In genomic region chr19:7908742-7909461, GRCh38 we compare ENCODE assay signal across 26 cellular contexts. TPM values are rescaled to one million over a fixed set of nuclear protein-coding genes. Genes with fewer than 3 reads are reported as not detected.
DNase-seq lines count a peak whose midpoint lies in the region; ATAC-seq, FAIRE-seq and TF ChIP-seq lines count a peak whose summit lies in the region.
"Had no signal": no experiment of that assay in that cellular context is flagged by ENCODE, and none has a peak within 500 bp of the region (broad histone marks: within the 10 kb centered on the region; RNA-seq: fewer than 3 reads in every experiment).

No MANE protein-coding gene starts in this region.

- peaks cover 3 to 51% (median 10%) of the 10 kb centered on the region in 3 donors for H3K36me3 Mint-ChIP-seq in CD8-positive, alpha-beta memory T cell

- no peak for FAIRE-seq in A549 (lab: Jason Lieb, UNC)

- H3K36me3 ChIP-seq in H7 (replicated peaks; ENCODE audit: control insufficient read depth, insufficient read depth, low read length) (peaks cover 1% of the 10 kb centered on the region), right lobe of liver (peaks cover 0 to 24% (median 8%) of the 10 kb centered on the region in 4 donors)
- H3K36me3 ChIP-seq in CD8-positive, alpha-beta memory T cell (ENCODE audit: insufficient read depth, low read length): peaks cover 8% of the 10 kb centered on the region

- no peak overlapping the region for H3K27ac ChIP-seq in A549
- no peak overlapping the region for H3K27ac ChIP-seq in right lobe of liver
- H3K27ac ChIP-seq in CD8-positive, alpha-beta memory T cell (ENCODE audit: low read depth, low read length): no peak overlapping the region
- H3K27ac ChIP-seq: body of pancreas, stomach had no signal

- CTCF ChIA-PET in A549 (lab: Yijun Ruan, JAX): interaction anchor here (0.8 to 2.2 kb wide), 4 partner anchors 9 to 39 kb away, joined by 3 to 14 read pairs (median 3); no protein-coding TSS in a partner anchor
- CTCF ChIA-PET in CD8-positive, alpha-beta memory T cell (lab: Charles Lee): interaction anchor here (2.1 kb wide), 1 partner anchor 9 kb away, joined by 8 read pairs; no protein-coding TSS in a partner anchor

- intact Hi-C loops in right lobe of liver (cut with DNase I): loop anchor here (5.0 to 10.0 kb wide), 2 partner anchors 54 to 62 kb away; no protein-coding TSS in a partner anchor

- POLR2A ChIA-PET in A549 (lab: Yijun Ruan, JAX): interaction anchor here (0.8 kb wide), 1 partner anchor 12 kb away, joined by 3 read pairs; the partner anchor contains the start of gene SNAPC2
- POLR2A ChIA-PET in CD8-positive, alpha-beta memory T cell (lab: Charles Lee): interaction anchor here (0.8 to 1.2 kb wide), 3 partner anchors 9 to 12 kb away, joined by 3 read pairs; partner anchors contain the start of gene SNAPC2

- no peak for TF ChIP-seq RAD21 in A549 (conservative IDR thresholded peaks at IDR 0.05 in 1 of 2, IDR thresholded peaks at IDR 0.05 in 1 of 2)

- H3K27me3 Mint-ChIP-seq in CD8-positive, alpha-beta memory T cell: peaks cover 0 to 5% of the 10 kb centered on the region in 2 donors
- H3K27me3 Mint-ChIP-seq: activated CD8-positive, alpha-beta T cell treated with anti-CD3 and anti-CD28 coated beads for 36 hours; T-helper 17 cell had no signal

- no peak for TF ChIP-seq POLR2A in A549 (IDR thresholded peaks at IDR 0.05; ENCODE audit: low read length)
- TF ChIP-seq POLR2A in right lobe of liver (IDR thresholded peaks at IDR 0.05): no peak

- H3K4me3 Mint-ChIP-seq in CD8-positive, alpha-beta memory T cell: peak overlapping the region in 2 of 7 donors; percentile 18 to 24
- H3K4me3 Mint-ChIP-seq: activated CD8-positive, alpha-beta T cell treated with anti-CD3 and anti-CD28 coated beads for 36 hours; activated naive CD4-positive, alpha-beta T cell treated with anti-CD3 and anti-CD28 coated beads for 36 hours; H9; nephron; T-helper 17 cell had no signal

- no peak overlapping the region for H3K4me2 ChIP-seq in A549

- H3K27ac Mint-ChIP-seq in CD8-positive, alpha-beta memory T cell: peak overlapping the region in 1 of 8 donors; percentile 81
- H3K27ac Mint-ChIP-seq: activated CD8-positive, alpha-beta T cell treated with anti-CD3 and anti-CD28 coated beads for 36 hours; activated naive CD4-positive, alpha-beta T cell treated with anti-CD3 and anti-CD28 coated beads for 36 hours; H9; nephron; T-helper 17 cell had no signal

- 80% methylated on average over 2 of the region's 19 CpGs for WGBS in A549 (ENCODE audit: missing lambda C conversion rate)
- no CpG with 5 or more reads among the region's 19 CpGs for WGBS in right lobe of liver (ENCODE audit: insufficient coverage, low coverage, low lambda C conversion rate, missing lambda C conversion rate)

- no peaks in the 10 kb centered on the region for H3K9me3 Mint-ChIP-seq in CD8-positive, alpha-beta memory T cell
- H3K9me3 Mint-ChIP-seq: activated CD8-positive, alpha-beta T cell treated with anti-CD3 and anti-CD28 coated beads for 36 hours; activated naive CD4-positive, alpha-beta T cell treated with anti-CD3 and anti-CD28 coated beads for 36 hours; H9; nephron had no signal

- TF ChIP-seq CTCF in A549 (IDR thresholded peaks at IDR 0.05) (no peak), right lobe of liver (IDR thresholded peaks at IDR 0.05) (no peak)

- ATAC-seq in A549: peak; percentile 7 to 46; a peak in 3 of 6 replicates
- ATAC-seq in right lobe of liver: no peak
- ATAC-seq in GM21447 (IDR thresholded peaks at IDR 0.05; ENCODE audit: unreplicated experiment): no peak
- ATAC-seq: activated CD8-positive, alpha-beta T cell treated with anti-CD3 and anti-CD28 coated beads for 36 hours; body of pancreas; T-helper 17 cell had no signal

- H3K4me1 ChIP-seq in A549 (peaks cover 8% of the 10 kb centered on the region), right lobe of liver (peaks cover 0 to 10% (median 0%) of the 10 kb centered on the region in 4 donors)
- peaks cover 27% of the 10 kb centered on the region for H3K4me1 ChIP-seq in CD8-positive, alpha-beta memory T cell (ENCODE audit: insufficient read depth, low read length)

- H3K27me3 ChIP-seq in H7 (ENCODE audit: control insufficient read depth, insufficient read depth, low read length): no peaks in the 10 kb centered on the region
- no peaks in the 10 kb centered on the region for H3K27me3 ChIP-seq in right lobe of liver
- no peaks in the 10 kb centered on the region for H3K27me3 ChIP-seq in CD8-positive, alpha-beta memory T cell (ENCODE audit: insufficient read depth, low read length, poor library complexity, severe bottlenecking)
- H3K27me3 ChIP-seq: body of pancreas had no signal

- no peak for TF ChIP-seq EP300 in A549 (IDR thresholded peaks at IDR 0.05)

- no peak for DNase-seq in A549 (ENCODE audit: low read depth in 1 of 2, low spot score in 1 of 2)
- peak; percentile 83 for DNase-seq in H7
- peak; percentile 53 for DNase-seq in cerebellum (ENCODE audit: low spot score)
- DNase-seq in right lobe of liver: peak in 2 of 3 donors; percentile 48 to 54
- no peak for DNase-seq in NCI-H1417 (lab: John Stamatoyannopoulos, UW)
- DNase-seq in stimulated activated CD4-positive, alpha-beta T cell treated with anti-CD3 and anti-CD28 coated beads, Interleukin-1b, Interleukin-23, amount 100 ng/mL, for 48 hours: no peak
- no peak for DNase-seq in CD8-positive, alpha-beta memory T cell
- DNase-seq: activated CD4-positive, alpha-beta T cell treated with anti-CD3 and anti-CD28 coated beads for 1 hour; activated CD8-positive, alpha-beta memory T cell treated with anti-CD3 and anti-CD28 coated beads, Interleukin-2, amount 50 U/mL, for 48 hours; activated CD8-positive, alpha-beta T cell treated with anti-CD3 and anti-CD28 coated beads for 36 hours; activated naive CD4-positive, alpha-beta T cell treated with anti-CD3 and anti-CD28 coated beads for 36 hours; DMS 273 treated with DMSO at 0.1 percent for 48 hours; H9; hippocampal formation; NCI-H1092 treated with DMSO at 0.1 percent for 48 hours; NCI-H187 treated with DMSO at 0.1 percent for 48 hours; NCI-H2171; NCI-H510A; SHP77; stimulated activated CD4-positive, alpha-beta T cell treated with anti-CD3 and anti-CD28 coated beads, Interleukin-2, amount 100 ng/mL, for 48 hours; stomach; T-helper 17 cell had no signal

- H3K4me3 ChIP-seq in A549 (no peak overlapping the region), H7 (ENCODE audit: insufficient read depth, low read depth, low read length) (no peak overlapping the region), right lobe of liver (no peak overlapping the region)
- H3K4me3 ChIP-seq in CD8-positive, alpha-beta memory T cell (ENCODE audit: low read length): no peak overlapping the region
- H3K4me3 ChIP-seq: body of pancreas, stomach had no signal

- peaks cover 13 to 32% (median 16%) of the 10 kb centered on the region in 3 donors for H3K4me1 Mint-ChIP-seq in CD8-positive, alpha-beta memory T cell

- H3K9me3 ChIP-seq in A549 (no peaks in the 10 kb centered on the region), right lobe of liver (no peaks in the 10 kb centered on the region)
- no peaks in the 10 kb centered on the region for H3K9me3 ChIP-seq in CD8-positive, alpha-beta memory T cell (ENCODE audit: low read length)
- H3K9me3 ChIP-seq: body of pancreas, stomach had no signal

RNA-seq across cellular contexts. Expression of gene MAP2K7, which starts 5.2 kb away (rescaled TPM):
- polyA plus RNA-seq in A549 (2011; rRNA removed) (5.5 TPM in 2 replicates), A549 (2017; fragmentation: RNase III; extraction: RNeasy Plus Mini Kit Qiagen cat#74134 plus additional on column Dnase treatment) (17.4 to 19.4 TPM (median 19.3 TPM) in 3 replicates)
- 9.3 and 12.9 TPM in 2 replicates for polyA plus RNA-seq in A549 (2012; cell fraction: cytosol; rRNA removed)
- polyA plus RNA-seq in A549 (2012; cell fraction: nucleus; rRNA removed): 37.3 and 41.7 TPM in 2 replicates
- polyA minus RNA-seq in A549 (2011; rRNA and poly(A)+ RNA removed): 6.1 and 9.4 TPM in 2 replicates
- 21.1 and 24.3 TPM in 2 replicates for total RNA-seq in H7 (2014; rRNA removed; shearing (Covaris generic))
- total RNA-seq in cerebellum (8.5 TPM), right lobe of liver (10 to 100 TPM in 5 of 6 experiments, 1 to 10 TPM in 1; 9.7 to 22.1 (median 15.6) TPM)
- 10 to 100 TPM; 35.9 to 38.3 TPM for total RNA-seq in CD8-positive, alpha-beta memory T cell
- polyA plus RNA-seq in CD8-positive, alpha-beta memory T cell: 2.0 TPM

RNA-seq across cellular contexts. Expression of gene TGFBR3L, which starts 5.7 kb away (rescaled TPM):
- polyA plus RNA-seq in A549 (2011; rRNA removed) (0.21 and 0.40 TPM in 2 replicates), A549 (2017; fragmentation: RNase III; extraction: RNeasy Plus Mini Kit Qiagen cat#74134 plus additional on column Dnase treatment) (0.70 to 1.4 TPM (median 1.2 TPM) in 3 replicates)
- polyA plus RNA-seq in A549 (2012; cell fraction: cytosol; rRNA removed): 1.2 and 2.0 TPM in 2 replicates
- 1.2 and 3.0 TPM in 2 replicates for polyA plus RNA-seq in A549 (2012; cell fraction: nucleus; rRNA removed)
- polyA minus RNA-seq in A549 (2011; rRNA and poly(A)+ RNA removed): 0.39 TPM in 1 of 2 replicates, not detected in the other
- 1.7 TPM in 1 of 2 replicates, not detected in the other for total RNA-seq in H7 (2014; rRNA removed; shearing (Covaris generic))
- total RNA-seq in cerebellum (not detected), right lobe of liver (1 to 10 TPM in 3 of 6 experiments, under 1 TPM in 3; 0.42 to 2.9 (median 1.3) TPM)
- total RNA-seq in CD8-positive, alpha-beta memory T cell: 1 to 10 TPM; 7.7 to 8.6 TPM
- polyA plus RNA-seq in CD8-positive, alpha-beta memory T cell: 1.3 TPM
- total RNA-seq: stomach had no signal
- polyA plus RNA-seq: fibroblast of lung had no signal

RNA-seq across cellular contexts. Expression of gene SNAPC2, which starts 11.2 kb away (rescaled TPM):
- polyA plus RNA-seq in A549 (2011; rRNA removed) (8.8 and 9.2 TPM in 2 replicates), A549 (2017; fragmentation: RNase III; extraction: RNeasy Plus Mini Kit Qiagen cat#74134 plus additional on column Dnase treatment) (13.4 to 13.8 TPM (median 13.8 TPM) in 3 replicates)
- polyA plus RNA-seq in A549 (2012; cell fraction: cytosol; rRNA removed): 17.1 and 22.8 TPM in 2 replicates
- 20.9 and 24.4 TPM in 2 replicates for polyA plus RNA-seq in A549 (2012; cell fraction: nucleus; rRNA removed)
- polyA minus RNA-seq in A549 (2011; rRNA and poly(A)+ RNA removed): 8.2 and 10.5 TPM in 2 replicates
- total RNA-seq in H7 (2014; rRNA removed; shearing (Covaris generic)): 25.5 and 25.9 TPM in 2 replicates
- total RNA-seq in cerebellum (4.6 TPM), right lobe of liver (1 to 10 TPM; 3.5 to 7.8 (median 5.2) TPM)
- total RNA-seq in CD8-positive, alpha-beta memory T cell: 10 to 100 TPM; 17.4 to 18.2 TPM
- 21.9 TPM for polyA plus RNA-seq in CD8-positive, alpha-beta memory T cell

RNA-seq across cellular contexts. Expression of gene CTXN1, which starts 17.0 kb away (rescaled TPM):
- polyA plus RNA-seq in A549 (2011; rRNA removed) (0.79 and 1.2 TPM in 2 replicates), A549 (2017; fragmentation: RNase III; extraction: RNeasy Plus Mini Kit Qiagen cat#74134 plus additional on column Dnase treatment) (7.9 to 10.7 TPM (median 9.9 TPM) in 3 replicates)
- 10.8 and 16.5 TPM in 2 replicates for polyA plus RNA-seq in A549 (2012; cell fraction: cytosol; rRNA removed)
- polyA plus RNA-seq in A549 (2012; cell fraction: nucleus; rRNA removed): 11.0 and 16.2 TPM in 2 replicates
- 0.33 and 0.78 TPM in 2 replicates for polyA minus RNA-seq in A549 (2011; rRNA and poly(A)+ RNA removed)
- 5.0 and 10.7 TPM in 2 replicates for total RNA-seq in H7 (2014; rRNA removed; shearing (Covaris generic))
- total RNA-seq in cerebellum (10.3 TPM), right lobe of liver (under 1 TPM in 2 of 6 experiments, not detected in 4; 0.18 to 0.49 TPM)
- under 1 TPM; 0.42 to 0.72 TPM for total RNA-seq in CD8-positive, alpha-beta memory T cell
- not detected for polyA plus RNA-seq in CD8-positive, alpha-beta memory T cell
- total RNA-seq: T-helper 17 cell had no signal

RNA-seq across cellular contexts. Expression of gene LRRC8E, which starts 20.6 kb away (rescaled TPM):
- polyA plus RNA-seq in A549 (2011; rRNA removed) (4.0 and 5.3 TPM in 2 replicates), A549 (2017; fragmentation: RNase III; extraction: RNeasy Plus Mini Kit Qiagen cat#74134 plus additional on column Dnase treatment) (3.7 to 4.8 TPM (median 4.4 TPM) in 3 replicates)
- 2.4 and 4.0 TPM in 2 replicates for polyA plus RNA-seq in A549 (2012; cell fraction: cytosol; rRNA removed)
- 6.3 and 7.2 TPM in 2 replicates for polyA plus RNA-seq in A549 (2012; cell fraction: nucleus; rRNA removed)
- 3.5 and 6.8 TPM in 2 replicates for polyA minus RNA-seq in A549 (2011; rRNA and poly(A)+ RNA removed)
- 1.6 and 4.0 TPM in 2 replicates for total RNA-seq in H7 (2014; rRNA removed; shearing (Covaris generic))
- total RNA-seq in cerebellum (not detected), right lobe of liver (1 to 10 TPM; 1.5 to 9.6 (median 3.5) TPM)
- total RNA-seq in CD8-positive, alpha-beta memory T cell: not detected
- polyA plus RNA-seq in CD8-positive, alpha-beta memory T cell: not detected
- total RNA-seq: activated CD8-positive, alpha-beta T cell treated with anti-CD3 and anti-CD28 coated beads for 36 hours; activated naive CD4-positive, alpha-beta T cell treated with anti-CD3 and anti-CD28 coated beads for 36 hours; T-helper 17 cell had no signal

Comparison
In these comparisons a context has a peak if more than half of its experiments do, and no peak if none do; other contexts are left out.
1. ATAC-seq: peak in A549 (2 of 2); none in right lobe of liver (0 of 4) and GM21447 (single experiment).
2. DNase-seq: peak in H7 (single experiment), cerebellum (single experiment) and right lobe of liver (2 of 3); none in A549 (0 of 2), NCI-H1417 (0 of 3), stimulated activated CD4-positive, alpha-beta T cell treated with anti-CD3 and anti-CD28 coated beads, Interleukin-1b, Interleukin-23, amount 100 ng/mL, for 48 hours (single experiment) and CD8-positive, alpha-beta memory T cell (0 of 5).